In genomic region chr9:83266618-83267543, GRCh38 we compare ENCODE assay signal across 12 cellular contexts.
A peak's percentile ranks its signal among the peaks of the same experiment; 100 is the strongest.
DNase-seq lines count a peak whose midpoint lies in the region; ATAC-seq, FAIRE-seq and TF ChIP-seq lines count a peak whose summit lies in the region.
"Had no signal": no experiment of that assay in that cellular context is flagged by ENCODE, and none has a peak within 500 bp of the region (broad histone marks: within the 10 kb centered on the region; RNA-seq: fewer than 3 reads in every experiment).

No MANE protein-coding gene starts in this region.

- no peaks in the 10 kb centered on the region for H3K27me3 ChIP-seq in bronchial epithelial cell (ENCODE audit: control insufficient read depth, insufficient read depth, low read length)

- no peaks in the 10 kb centered on the region for H3K9me3 Mint-ChIP-seq in stimulated activated effector memory CD8-positive, alpha-beta T cell treated with anti-CD3 and anti-CD28 coated beads, Interleukin-12 subunit alpha, Interleukin-12 subunit beta, amount 100 ng/mL, for 72 hours

- no peak overlapping the region for H3K4me3 Mint-ChIP-seq in stimulated activated effector memory CD8-positive, alpha-beta T cell treated with anti-CD3 and anti-CD28 coated beads, Interleukin-12 subunit alpha, Interleukin-12 subunit beta, amount 100 ng/mL, for 72 hours
- H3K4me3 Mint-ChIP-seq: natural killer cell treated with Interleukin-12 subunit alpha and Interleukin-12 subunit beta and Interleukin-15 and Interleukin-18, amount 100 ng/mL, for 72 hours had no signal

- no peak for TF ChIP-seq CTCF in bronchial epithelial cell (IDR thresholded peaks at IDR 0.05; ENCODE audit: insufficient read depth, low read length, severe bottlenecking)

- no peaks in the 10 kb centered on the region for H3K4me1 Mint-ChIP-seq in stimulated activated effector memory CD8-positive, alpha-beta T cell treated with anti-CD3 and anti-CD28 coated beads, Interleukin-12 subunit alpha, Interleukin-12 subunit beta, amount 100 ng/mL, for 72 hours

- DNase-seq in HK-2 (ENCODE audit: unreplicated experiment) (peak; percentile 42), bronchial epithelial cell (ENCODE audit: low read depth) (peak; percentile 22), kidney glomerular epithelial cell (lab: John Stamatoyannopoulos, UW) (peak; percentile 32), cerebellum (ENCODE audit: low spot score) (no peak), ecto neural progenitor cell (ENCODE audit: low spot score) (no peak)
- DNase-seq in stimulated activated effector memory CD8-positive, alpha-beta T cell treated with anti-CD3 and anti-CD28 coated beads, Interleukin-12 subunit alpha, Interleukin-12 subunit beta, amount 100 ng/mL, for 72 hours (ENCODE audit: low spot score in 2 of 2), result no peak
- DNase-seq in activated CD8-positive, alpha-beta memory T cell treated with anti-CD3 and anti-CD28 coated beads for 24 hours, result no peak
- DNase-seq: activated gamma-delta T cell, DMS53, NCI-H748 treated with DMSO at 0.1 percent for 48 hours had no signal

- no peaks in the 10 kb centered on the region for H3K36me3 ChIP-seq in bronchial epithelial cell (ENCODE audit: control insufficient read depth, insufficient read depth, low read length)

- H3K27ac Mint-ChIP-seq in stimulated activated effector memory CD8-positive, alpha-beta T cell treated with anti-CD3 and anti-CD28 coated beads, Interleukin-12 subunit alpha, Interleukin-12 subunit beta, amount 100 ng/mL, for 72 hours, result no peak overlapping the region
- H3K27ac Mint-ChIP-seq: natural killer cell treated with Interleukin-12 subunit alpha and Interleukin-12 subunit beta and Interleukin-15 and Interleukin-18, amount 100 ng/mL, for 72 hours had no signal

- ATAC-seq in stimulated activated effector memory CD8-positive, alpha-beta T cell treated with anti-CD3 and anti-CD28 coated beads, Interleukin-12 subunit alpha, Interleukin-12 subunit beta, amount 100 ng/mL, for 72 hours, result peak; percentile 34
- ATAC-seq in GM19397 (IDR thresholded peaks at IDR 0.05; ENCODE audit: unreplicated experiment), result no peak

- H3K4me3 ChIP-seq in bronchial epithelial cell (ENCODE audit: low read depth, low read length), result no peak overlapping the region

- FAIRE-seq in bronchial epithelial cell (lab: Jason Lieb, UNC), result peak; percentile 76

- H3K36me3 Mint-ChIP-seq in stimulated activated effector memory CD8-positive, alpha-beta T cell treated with anti-CD3 and anti-CD28 coated beads, Interleukin-12 subunit alpha, Interleukin-12 subunit beta, amount 100 ng/mL, for 72 hours, result no peaks in the 10 kb centered on the region
- H3K36me3 Mint-ChIP-seq: natural killer cell treated with Interleukin-12 subunit alpha and Interleukin-12 subunit beta and Interleukin-15 and Interleukin-18, amount 100 ng/mL, for 72 hours had no signal

Comparison
In these comparisons a context has a peak if more than half of its experiments do, and no peak if none do; other contexts are left out.
1. DNase-seq: peak in HK-2 (single experiment), bronchial epithelial cell (single experiment) and kidney glomerular epithelial cell (single experiment); none in stimulated activated effector memory CD8-positive, alpha-beta T cell treated with anti-CD3 and anti-CD28 coated beads, Interleukin-12 subunit alpha, Interleukin-12 subunit beta, amount 100 ng/mL, for 72 hours (0 of 2), cerebellum (single experiment), activated CD8-positive, alpha-beta memory T cell treated with anti-CD3 and anti-CD28 coated beads for 24 hours (single experiment) and ecto neural progenitor cell (single experiment).